ENCODE assay signal across 14 cellular contexts in the genomic region with DNA sequence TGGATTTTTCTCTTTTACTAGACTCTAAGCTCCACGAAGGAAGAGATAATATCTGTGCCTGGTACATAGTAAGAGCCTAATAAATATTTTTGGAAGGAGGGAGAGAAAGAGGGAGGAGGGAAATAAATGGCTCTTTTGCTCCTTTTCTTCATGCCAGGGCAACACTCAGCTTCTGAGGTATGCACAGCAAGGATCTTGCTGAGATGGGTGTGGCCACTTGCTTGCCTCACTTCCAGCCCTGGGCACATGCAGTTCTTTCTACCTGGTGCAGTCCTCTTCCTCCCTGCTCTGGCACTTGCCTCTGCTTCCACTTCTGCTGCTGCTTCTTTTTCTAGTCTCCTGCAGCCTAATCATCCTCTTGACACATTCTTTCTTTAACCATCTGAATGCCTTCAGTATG.
DNase-seq lines count a peak whose midpoint lies in the region; ATAC-seq, FAIRE-seq and TF ChIP-seq lines count a peak whose summit lies in the region.
"Had no signal": no experiment of that assay in that cellular context is flagged by ENCODE, and none has a peak within 500 bp of the region (broad histone marks: within the 10 kb centered on the region; RNA-seq: fewer than 3 reads in every experiment).

No MANE protein-coding gene starts in this region.

- no peak overlapping the region for H2AFZ ChIP-seq in astrocyte (ENCODE audit: low read depth, low read length)

- ATAC-seq in GM19324 (IDR thresholded peaks at IDR 0.05; ENCODE audit: low FRiP score, unreplicated experiment) = no peak
- ATAC-seq: naive thymus-derived CD4-positive, alpha-beta T cell had no signal

- no peaks in the 10 kb centered on the region for H3K9me3 ChIP-seq in astrocyte (ENCODE audit: insufficient read depth, low read depth, low read length)
- H3K9me3 ChIP-seq in skeletal muscle satellite cell (replicated peaks; ENCODE audit: low read length) = no peaks in the 10 kb centered on the region

- no peak for FAIRE-seq in astrocyte (lab: Jason Lieb, UNC)

- no peaks in the 10 kb centered on the region for H4K20me1 ChIP-seq in astrocyte (ENCODE audit: insufficient read depth, low read length)

- H3K4me3 ChIP-seq in astrocyte (ENCODE audit: insufficient read depth, low read depth, low read length) (no peak overlapping the region), skeletal muscle satellite cell (ENCODE audit: low read length) (no peak overlapping the region)

- no peak overlapping the region for H3K27ac Mint-ChIP-seq in astrocyte (ENCODE audit: unreplicated experiment)
- H3K27ac Mint-ChIP-seq: activated CD4-positive, alpha-beta memory T cell treated with anti-CD3 and anti-CD28 coated beads for 36 hours; naive thymus-derived CD4-positive, alpha-beta T cell had no signal

- peaks cover 16% of the 10 kb centered on the region for H3K4me1 ChIP-seq in astrocyte (ENCODE audit: insufficient read depth, low read length)
- H3K4me1 ChIP-seq in skeletal muscle satellite cell (ENCODE audit: control insufficient read depth, insufficient read depth, low read length) = peaks cover 53% of the 10 kb centered on the region

- H3K4me2 ChIP-seq in astrocyte (ENCODE audit: low read length) = no peak overlapping the region
- peak overlapping the region; percentile 2 for H3K4me2 ChIP-seq in skeletal muscle satellite cell (ENCODE audit: low read length)

- peak; percentile 28 for DNase-seq in G401 (ENCODE audit: low spot score)
- DNase-seq in astrocyte (ENCODE audit: low read depth) = peak; percentile 35
- peak; percentile 16 for DNase-seq in hepatic stellate cell (ENCODE audit: low spot score)
- DNase-seq in activated CD4-positive, alpha-beta T cell treated with anti-CD3 and anti-CD28 coated beads, Interleukin-2, amount 50 U/mL, for 4 hours = no peak
- DNase-seq in NCI-H524 treated with DMSO at 0.1 percent for 48 hours (lab: John Stamatoyannopoulos, UW) = no peak
- DNase-seq in NCI-H748 (lab: John Stamatoyannopoulos, UW; ENCODE audit: unreplicated experiment) = no peak
- DNase-seq: activated CD4-positive, alpha-beta memory T cell treated with anti-CD3 and anti-CD28 coated beads for 36 hours; amygdala; H7; naive thymus-derived CD4-positive, alpha-beta T cell; NCI-H1694 had no signal

- no peaks in the 10 kb centered on the region for H3K27me3 Mint-ChIP-seq in astrocyte (ENCODE audit: low read depth, unreplicated experiment)
- H3K27me3 Mint-ChIP-seq: activated CD4-positive, alpha-beta memory T cell treated with anti-CD3 and anti-CD28 coated beads for 36 hours; naive thymus-derived CD4-positive, alpha-beta T cell had no signal

- TF ChIP-seq CTCF in astrocyte (IDR thresholded peaks at IDR 0.05; ENCODE audit: insufficient read depth, low read depth, low read length) = no peak

- H3K36me3 Mint-ChIP-seq in astrocyte (ENCODE audit: low read depth, unreplicated experiment) = no peaks in the 10 kb centered on the region
- H3K36me3 Mint-ChIP-seq: activated CD4-positive, alpha-beta memory T cell treated with anti-CD3 and anti-CD28 coated beads for 36 hours; naive thymus-derived CD4-positive, alpha-beta T cell had no signal

- H3K4me1 Mint-ChIP-seq in astrocyte (ENCODE audit: low read depth, unreplicated experiment) = peaks cover 12% of the 10 kb centered on the region

- H3K9me3 Mint-ChIP-seq in astrocyte (ENCODE audit: unreplicated experiment) = peaks cover 4% of the 10 kb centered on the region
- H3K9me3 Mint-ChIP-seq: activated CD4-positive, alpha-beta memory T cell treated with anti-CD3 and anti-CD28 coated beads for 36 hours had no signal

- H3K9ac ChIP-seq in astrocyte (ENCODE audit: low read length) (no peak overlapping the region), skeletal muscle satellite cell (ENCODE audit: low read depth, low read length) (peak overlapping the region; percentile 28)

- peak overlapping the region; percentile 69 for H3K27ac ChIP-seq in astrocyte (ENCODE audit: low read depth, low read length)
- H3K27ac ChIP-seq: HL-60 had no signal

- peak overlapping the region; percentile 4 for H3K4me3 Mint-ChIP-seq in astrocyte (ENCODE audit: unreplicated experiment)
- H3K4me3 Mint-ChIP-seq: activated CD4-positive, alpha-beta memory T cell treated with anti-CD3 and anti-CD28 coated beads for 36 hours; naive thymus-derived CD4-positive, alpha-beta T cell had no signal

- H3K79me2 ChIP-seq in astrocyte (ENCODE audit: insufficient read depth, low read length) = no peaks in the 10 kb centered on the region

- in situ Hi-C loops in G401 (cut with HindIII; ENCODE audit: low sequenced_read_pairs) = no loop called here

- no peaks in the 10 kb centered on the region for H3K36me3 ChIP-seq in astrocyte (ENCODE audit: insufficient read depth, low read length)
- no peaks in the 10 kb centered on the region for H3K36me3 ChIP-seq in skeletal muscle satellite cell (ENCODE audit: insufficient read depth, low read length)

- H3K27me3 ChIP-seq in astrocyte (ENCODE audit: insufficient read depth, low read length) = no peaks in the 10 kb centered on the region
- no peaks in the 10 kb centered on the region for H3K27me3 ChIP-seq in skeletal muscle satellite cell (ENCODE audit: control insufficient read depth, insufficient read depth, low read length)

Comparison
In these comparisons a context has a peak if more than half of its experiments do, and no peak if none do; other contexts are left out.
1. DNase-seq: peak in G401 (single experiment), astrocyte (single experiment) and hepatic stellate cell (single experiment); none in activated CD4-positive, alpha-beta T cell treated with anti-CD3 and anti-CD28 coated beads, Interleukin-2, amount 50 U/mL, for 4 hours (0 of 2), NCI-H524 treated with DMSO at 0.1 percent for 48 hours (single experiment) and NCI-H748 (single experiment).